In the genomic region with DNA sequence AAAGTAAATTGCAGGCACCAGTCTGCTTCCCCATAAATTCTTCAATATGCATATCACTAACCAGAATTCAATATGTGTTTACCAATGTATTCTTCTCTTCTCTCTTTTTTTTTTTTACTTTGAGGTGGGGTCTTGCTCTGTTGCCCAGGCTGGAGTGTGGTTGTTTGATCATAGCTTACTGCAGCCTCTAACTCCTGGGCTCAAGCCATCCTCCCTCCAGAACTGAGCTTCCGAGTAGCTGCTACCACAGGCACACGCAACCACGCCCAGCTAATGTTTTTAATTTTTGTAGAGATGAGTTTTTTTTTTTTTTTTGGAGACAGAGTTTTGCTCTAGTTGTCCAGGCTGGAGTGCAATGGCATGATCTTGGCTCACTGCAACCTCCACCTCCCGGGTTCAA, we compare ENCODE assay signal across 17 cellular contexts. TPM values are rescaled to one million over a fixed set of nuclear protein-coding genes. Genes with fewer than 3 reads are reported as not detected.
DNase-seq lines count a peak whose midpoint lies in the region; ATAC-seq and TF ChIP-seq lines count a peak whose summit lies in the region.
"Had no signal": no experiment of that assay in that cellular context is flagged by ENCODE, and none has a peak within 500 bp of the region (broad histone marks: within the 10 kb centered on the region; RNA-seq: fewer than 3 reads in every experiment).

No MANE protein-coding gene starts in this region.

- CTCF ChIA-PET in activated CD4-positive, alpha-beta memory T cell treated with anti-CD3 and anti-CD28 coated beads for 36 hours (lab: Charles Lee): interaction anchor here (0.9 to 8.2 kb wide), 2 partner anchors 17 to 313 kb away, joined by 3 to 83 read pairs; no protein-coding TSS in a partner anchor
- CTCF ChIA-PET in activated CD4-positive, alpha-beta memory T cell treated with anti-CD3 and anti-CD28 coated beads, Interleukin-2, amount 10 ng/mL, durations not matched to agents 7 days and 5 days (lab: Charles Lee): interaction anchor here (0.7 to 0.8 kb wide), 2 partner anchors 14 to 15 kb away, joined by 3 read pairs; no protein-coding TSS in a partner anchor
- CTCF ChIA-PET in WTC11 (lab: Charles Lee): no interaction called here

- no peak for DNase-seq in activated CD4-positive, alpha-beta memory T cell treated with anti-CD3 and anti-CD28 coated beads for 36 hours
- no peak for DNase-seq in activated CD4-positive, alpha-beta memory T cell treated with anti-CD3 and anti-CD28 coated beads, Interleukin-2, amount 10 ng/mL, durations not matched to agents 7 days and 5 days
- DNase-seq in activated naive CD8-positive, alpha-beta T cell treated with anti-CD3 and anti-CD28 coated beads for 36 hours: no peak
- DNase-seq in WTC11 (ENCODE audit: low spot score) (no peak), endothelial cell (ENCODE audit: low spot score) (no peak), OCI-M2 (lab: John Stamatoyannopoulos, UW; ENCODE audit: unreplicated experiment) (no peak), midbrain (lab: John Stamatoyannopoulos, UW) (no peak)
- DNase-seq: Calu3; CD8-positive, alpha-beta T cell; DMS79 treated with DMSO at 0.1 percent for 48 hours; GOT3; H7 had no signal

- no peak for ATAC-seq in WTC11
- ATAC-seq: CD8-positive, alpha-beta T cell; GM12878; HCT116; HepG2 had no signal

- intact Hi-C loops in activated CD4-positive, alpha-beta memory T cell treated with anti-CD3 and anti-CD28 coated beads for 36 hours (cut with micrococcal nuclease): loop anchor here (10.0 kb wide), 1 partner anchor 927 kb away; no protein-coding TSS in a partner anchor

- H3K27ac Mint-ChIP-seq in activated CD4-positive, alpha-beta memory T cell treated with anti-CD3 and anti-CD28 coated beads for 36 hours: peak overlapping the region; percentile 15
- H3K27ac Mint-ChIP-seq in activated CD4-positive, alpha-beta memory T cell treated with anti-CD3 and anti-CD28 coated beads, Interleukin-2, amount 10 ng/mL, durations not matched to agents 7 days and 5 days: no peak overlapping the region
- peak overlapping the region; percentile 85 for H3K27ac Mint-ChIP-seq in activated naive CD8-positive, alpha-beta T cell
- no peak overlapping the region for H3K27ac Mint-ChIP-seq in activated naive CD8-positive, alpha-beta T cell treated with anti-CD3 and anti-CD28 coated beads for 36 hours
- no peak overlapping the region for H3K27ac Mint-ChIP-seq in WTC11
- H3K27ac Mint-ChIP-seq in endothelial cell (ENCODE audit: unreplicated experiment): peak overlapping the region; percentile 48
- H3K27ac Mint-ChIP-seq: B cell; CD8-positive, alpha-beta T cell had no signal

- no peak overlapping the region for H3K4me3 Mint-ChIP-seq in activated CD4-positive, alpha-beta memory T cell treated with anti-CD3 and anti-CD28 coated beads for 36 hours
- H3K4me3 Mint-ChIP-seq in activated CD4-positive, alpha-beta memory T cell treated with anti-CD3 and anti-CD28 coated beads, Interleukin-2, amount 10 ng/mL, durations not matched to agents 7 days and 5 days: no peak overlapping the region
- no peak overlapping the region for H3K4me3 Mint-ChIP-seq in activated naive CD8-positive, alpha-beta T cell
- H3K4me3 Mint-ChIP-seq in activated naive CD8-positive, alpha-beta T cell treated with anti-CD3 and anti-CD28 coated beads for 36 hours: no peak overlapping the region
- H3K4me3 Mint-ChIP-seq in WTC11 (no peak overlapping the region), endothelial cell (ENCODE audit: unreplicated experiment) (no peak overlapping the region)
- H3K4me3 Mint-ChIP-seq: B cell; CD8-positive, alpha-beta T cell had no signal

- no peak for TF ChIP-seq CTCF in WTC11 (IDR thresholded peaks at IDR 0.05)
- no peak for TF ChIP-seq CTCF in endothelial cell (IDR thresholded peaks at IDR 0.05; ENCODE audit: unreplicated experiment)

- no peaks in the 10 kb centered on the region for H3K9me3 Mint-ChIP-seq in activated CD4-positive, alpha-beta memory T cell treated with anti-CD3 and anti-CD28 coated beads for 36 hours
- H3K9me3 Mint-ChIP-seq in activated CD4-positive, alpha-beta memory T cell treated with anti-CD3 and anti-CD28 coated beads, Interleukin-2, amount 10 ng/mL, durations not matched to agents 7 days and 5 days: no peaks in the 10 kb centered on the region
- H3K9me3 Mint-ChIP-seq in activated naive CD8-positive, alpha-beta T cell (ENCODE audit: low read depth): no peaks in the 10 kb centered on the region
- H3K9me3 Mint-ChIP-seq in activated naive CD8-positive, alpha-beta T cell treated with anti-CD3 and anti-CD28 coated beads for 36 hours: no peaks in the 10 kb centered on the region
- H3K9me3 Mint-ChIP-seq in WTC11: no peaks in the 10 kb centered on the region
- H3K9me3 Mint-ChIP-seq in endothelial cell (ENCODE audit: unreplicated experiment): no peaks in the 10 kb centered on the region
- H3K9me3 Mint-ChIP-seq: CD8-positive, alpha-beta T cell had no signal

- peaks cover 32% of the 10 kb centered on the region for H3K36me3 Mint-ChIP-seq in activated CD4-positive, alpha-beta memory T cell treated with anti-CD3 and anti-CD28 coated beads for 36 hours
- H3K36me3 Mint-ChIP-seq in activated CD4-positive, alpha-beta memory T cell treated with anti-CD3 and anti-CD28 coated beads, Interleukin-2, amount 10 ng/mL, durations not matched to agents 7 days and 5 days (ENCODE audit: low read depth): peaks cover 24% of the 10 kb centered on the region
- H3K36me3 Mint-ChIP-seq in activated naive CD8-positive, alpha-beta T cell: peaks cover 12% of the 10 kb centered on the region
- peaks cover 41% of the 10 kb centered on the region for H3K36me3 Mint-ChIP-seq in activated naive CD8-positive, alpha-beta T cell treated with anti-CD3 and anti-CD28 coated beads for 36 hours
- H3K36me3 Mint-ChIP-seq in WTC11: peaks cover 34% of the 10 kb centered on the region
- peaks cover 30% of the 10 kb centered on the region for H3K36me3 Mint-ChIP-seq in endothelial cell (ENCODE audit: low read depth, unreplicated experiment)

- POLR2A ChIA-PET in activated CD4-positive, alpha-beta memory T cell treated with anti-CD3 and anti-CD28 coated beads for 36 hours (lab: Charles Lee): no interaction called here
- POLR2A ChIA-PET in activated CD4-positive, alpha-beta memory T cell treated with anti-CD3 and anti-CD28 coated beads, Interleukin-2, amount 10 ng/mL, durations not matched to agents 7 days and 5 days (lab: Charles Lee): no interaction called here
- POLR2A ChIA-PET in WTC11 (lab: Charles Lee): no interaction called here

- H3K27me3 Mint-ChIP-seq in activated CD4-positive, alpha-beta memory T cell treated with anti-CD3 and anti-CD28 coated beads for 36 hours: no peaks in the 10 kb centered on the region
- H3K27me3 Mint-ChIP-seq in activated CD4-positive, alpha-beta memory T cell treated with anti-CD3 and anti-CD28 coated beads, Interleukin-2, amount 10 ng/mL, durations not matched to agents 7 days and 5 days: no peaks in the 10 kb centered on the region
- H3K27me3 Mint-ChIP-seq in activated naive CD8-positive, alpha-beta T cell: no peaks in the 10 kb centered on the region
- H3K27me3 Mint-ChIP-seq in activated naive CD8-positive, alpha-beta T cell treated with anti-CD3 and anti-CD28 coated beads for 36 hours: no peaks in the 10 kb centered on the region
- H3K27me3 Mint-ChIP-seq in WTC11 (ENCODE audit: low read depth) (peaks cover 5% of the 10 kb centered on the region), endothelial cell (ENCODE audit: unreplicated experiment) (peaks cover 5% of the 10 kb centered on the region)
- H3K27me3 Mint-ChIP-seq: B cell had no signal

- H3K4me1 Mint-ChIP-seq in activated CD4-positive, alpha-beta memory T cell treated with anti-CD3 and anti-CD28 coated beads for 36 hours (ENCODE audit: low read depth): peaks cover 31% of the 10 kb centered on the region
- H3K4me1 Mint-ChIP-seq in activated CD4-positive, alpha-beta memory T cell treated with anti-CD3 and anti-CD28 coated beads, Interleukin-2, amount 10 ng/mL, durations not matched to agents 7 days and 5 days: peaks cover 23% of the 10 kb centered on the region
- H3K4me1 Mint-ChIP-seq in activated naive CD8-positive, alpha-beta T cell (ENCODE audit: low read depth): peaks cover 32% of the 10 kb centered on the region
- peaks cover 29% of the 10 kb centered on the region for H3K4me1 Mint-ChIP-seq in activated naive CD8-positive, alpha-beta T cell treated with anti-CD3 and anti-CD28 coated beads for 36 hours
- H3K4me1 Mint-ChIP-seq in WTC11 (peaks cover 10% of the 10 kb centered on the region; the same call in 1 of the 2 replicates), endothelial cell (ENCODE audit: unreplicated experiment) (peaks cover 3% of the 10 kb centered on the region)

TF ChIP-seq in WTC11, 78 proteins besides CTCF, POLR2A, EP300 and RAD21:
- TF ChIP-seq ZNF121 (CRISPR knock-in tag; IDR thresholded peaks at IDR 0.05) (peak; percentile 49; the same call in 1 of the 2 replicates), SMAD4 (CRISPR knock-in tag; IDR thresholded peaks at IDR 0.05) (no peak)
- TF ChIP-seq, protein P1, sequence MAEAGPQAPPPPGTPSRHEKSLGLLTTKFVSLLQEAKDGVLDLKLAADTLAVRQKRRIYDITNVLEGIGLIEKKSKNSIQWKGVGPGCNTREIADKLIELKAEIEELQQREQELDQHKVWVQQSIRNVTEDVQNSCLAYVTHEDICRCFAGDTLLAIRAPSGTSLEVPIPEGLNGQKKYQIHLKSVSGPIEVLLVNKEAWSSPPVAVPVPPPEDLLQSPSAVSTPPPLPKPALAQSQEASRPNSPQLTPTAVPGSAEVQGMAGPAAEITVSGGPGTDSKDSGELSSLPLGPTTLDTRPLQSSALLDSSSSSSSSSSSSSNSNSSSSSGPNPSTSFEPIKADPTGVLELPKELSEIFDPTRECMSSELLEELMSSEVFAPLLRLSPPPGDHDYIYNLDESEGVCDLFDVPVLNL (CRISPR knock-in tag; IDR thresholded peaks at IDR 0.05; ENCODE audit: borderline replicate concordance, low read depth): no peak

RNA-seq across cellular contexts. Expression of gene LTBP4, which starts 16.8 kb away (rescaled TPM):
- 100 to 1,000 TPM; 178 to 182 TPM for total RNA-seq in activated CD4-positive, alpha-beta memory T cell treated with anti-CD3 and anti-CD28 coated beads for 36 hours
- 100 to 1,000 TPM; 121 to 122 TPM for total RNA-seq in activated CD4-positive, alpha-beta memory T cell treated with anti-CD3 and anti-CD28 coated beads, Interleukin-2, amount 10 ng/mL, durations not matched to agents 7 days and 5 days
- total RNA-seq in activated naive CD8-positive, alpha-beta T cell treated with anti-CD3 and anti-CD28 coated beads for 36 hours: 100 to 1,000 TPM in 1 of 2 experiments, 10 to 100 TPM in 1; 99.3 to 102 TPM
- 125 to 168 TPM (median 166 TPM) in 3 replicates for total RNA-seq in WTC11 (2021)
- 175 TPM for total RNA-seq in endothelial cell (ENCODE audit: unreplicated experiment)

RNA-seq across cellular contexts. Expression of gene SHKBP1, which starts 41.3 kb away (rescaled TPM):
- 100 to 1,000 TPM; 112 to 126 TPM for total RNA-seq in activated CD4-positive, alpha-beta memory T cell treated with anti-CD3 and anti-CD28 coated beads for 36 hours
- 100 to 1,000 TPM; 139 to 150 TPM for total RNA-seq in activated CD4-positive, alpha-beta memory T cell treated with anti-CD3 and anti-CD28 coated beads, Interleukin-2, amount 10 ng/mL, durations not matched to agents 7 days and 5 days
- total RNA-seq in activated naive CD8-positive, alpha-beta T cell treated with anti-CD3 and anti-CD28 coated beads for 36 hours: 10 to 100 TPM; 71.1 to 74.5 TPM
- total RNA-seq in WTC11 (2021) (71.7 to 82.1 TPM (median 76.9 TPM) in 3 replicates), endothelial cell (ENCODE audit: unreplicated experiment) (84.6 TPM)

Comparison
In these comparisons a context has a peak if more than half of its experiments do, and no peak if none do; other contexts are left out.
1. H3K27ac Mint-ChIP-seq: peak in activated CD4-positive, alpha-beta memory T cell treated with anti-CD3 and anti-CD28 coated beads for 36 hours (single experiment), activated naive CD8-positive, alpha-beta T cell (single experiment) and endothelial cell (single experiment); none in activated CD4-positive, alpha-beta memory T cell treated with anti-CD3 and anti-CD28 coated beads, Interleukin-2, amount 10 ng/mL, durations not matched to agents 7 days and 5 days (single experiment), activated naive CD8-positive, alpha-beta T cell treated with anti-CD3 and anti-CD28 coated beads for 36 hours (single experiment) and WTC11 (single experiment).